Comparison of ENCODE assay signal across 32 cellular contexts in genomic region chr11:28040384-28040783, GRCh38.
"Had no signal": no experiment of that assay in that cellular context is flagged by ENCODE, and none has a peak within 500 bp of the region (broad histone marks: within the 10 kb centered on the region; RNA-seq: fewer than 3 reads in every experiment).

No MANE protein-coding gene starts in this region.

- H3K4me3 ChIP-seq: adrenal gland, body of pancreas, breast epithelium had no signal

- ATAC-seq: activated CD8-positive, alpha-beta T cell treated with anti-CD3 and anti-CD28 coated beads for 36 hours; activated naive CD4-positive, alpha-beta T cell treated with anti-CD3 and anti-CD28 coated beads, Interleukin-2, amount 50 U/mL, for 72 hours; activated T-cell treated with anti-CD3 and anti-CD28 coated beads, Interleukin-2, amount 50 U/mL, for 4 hours; activated T-cell treated with anti-CD3 and anti-CD28 coated beads, Interleukin-2, amount 50 U/mL, for 72 hours; activated T-helper 17 cell treated with anti-CD3 and anti-CD28 coated beads, Interleukin-2, amount 50 U/mL, for 72 hours; body of pancreas had no signal

- H3K27me3 ChIP-seq: adrenal gland, body of pancreas, brain microvascular endothelial cell, breast epithelium had no signal

- DNase-seq: activated B cell treated with CpG ODN at 0.5 μM for 24 hours; activated CD4-positive, alpha-beta memory T cell treated with anti-CD3 and anti-CD28 coated beads for 36 hours; activated CD4-positive, alpha-beta T cell treated with anti-CD3 and anti-CD28 coated beads for 4 hours; activated CD4-positive, alpha-beta T cell treated with anti-CD3 and anti-CD28 coated beads, Interleukin-2, amount 10 ng/mL, durations not matched to agents 24 days and 14 days; activated CD4-positive, alpha-beta T cell treated with anti-CD3 and anti-CD28 coated beads, Interleukin-2, amount 50 U/mL, for 1 hour; activated CD4-positive, alpha-beta T cell treated with anti-CD3 and anti-CD28 coated beads, Interleukin-2, amount 50 U/mL, for 4 hours; activated CD4-positive, CD25-positive, alpha-beta regulatory T cell treated with anti-CD3 and anti-CD28 coated beads, Interleukin-2, amount 50 U/mL, for 72 hours; activated CD8-positive, alpha-beta memory T cell treated with anti-CD3 and anti-CD28 coated beads, Interleukin-2, amount 50 U/mL, for 4 hours; activated CD8-positive, alpha-beta T cell treated with anti-CD3 and anti-CD28 coated beads for 36 hours; activated effector memory CD4-positive, alpha-beta T cell treated with anti-CD3 and anti-CD28 coated beads, Interleukin-2, amount 50 U/mL, for 16 hours; activated gamma-delta T cell treated with Interleukin-2 at 50 U/mL for 16 hours; activated naive CD4-positive, alpha-beta T cell; activated naive CD4-positive, alpha-beta T cell treated with anti-CD3 and anti-CD28 coated beads for 36 hours; activated naive CD4-positive, alpha-beta T cell treated with anti-CD3 and anti-CD28 coated beads, Interleukin-2, amount 50 U/mL, for 16 hours; activated naive CD8-positive, alpha-beta T cell treated with anti-CD3 and anti-CD28 coated beads for 36 hours; activated T-cell treated with anti-CD3 and anti-CD28 coated beads for 4 hours; activated T-cell treated with anti-CD3 and anti-CD28 coated beads, Interleukin-2, amount 50 U/mL, for 1 hour; activated T-cell treated with anti-CD3 and anti-CD28 coated beads, Interleukin-2, amount 50 U/mL, for 4 hours; activated T-cell treated with anti-CD3 and anti-CD28 coated beads, Interleukin-2, amount 50 U/mL, for 72 hours; adrenal gland; amniotic stem cell; aorta; body of pancreas; brain microvascular endothelial cell; central memory CD4-positive, alpha-beta T cell; T-helper 1 cell; T-helper 2 cell; T-helper 9 cell had no signal

- H3K27ac ChIP-seq: adrenal gland, body of pancreas, brain microvascular endothelial cell, breast epithelium, VCaP had no signal

- H3K36me3 ChIP-seq: adrenal gland, brain microvascular endothelial cell, breast epithelium had no signal

- H3K4me1 ChIP-seq: adrenal gland, body of pancreas, breast epithelium had no signal

- H3K9me3 ChIP-seq: adrenal gland, body of pancreas, breast epithelium had no signal
